ENCODE assay signal across 20 cellular contexts in genomic region chr14:52683985-52684520, GRCh38. TPM values are rescaled to one million over a fixed set of nuclear protein-coding genes. Genes with fewer than 3 reads are reported as not detected.
A peak's percentile ranks its signal among the peaks of the same experiment; 100 is the strongest.
DNase-seq lines count a peak whose midpoint lies in the region; ATAC-seq and TF ChIP-seq lines count a peak whose summit lies in the region.
"Had no signal": no experiment of that assay in that cellular context is flagged by ENCODE, and none has a peak within 500 bp of the region (broad histone marks: within the 10 kb centered on the region; RNA-seq: fewer than 3 reads in every experiment).

No MANE protein-coding gene starts in this region.

- peaks cover 89% of the 10 kb centered on the region for H4K20me1 ChIP-seq in Loucy (ENCODE audit: insufficient read depth, low read length, poor library complexity, severe bottlenecking)

- H3K9ac ChIP-seq in Loucy (ENCODE audit: low read depth, low read length, poor library complexity, severe bottlenecking) = no peak overlapping the region
- H3K9ac ChIP-seq: BLaER1 treated with 17β-estradiol and CSF1 and Interleukin-3, amounts not matched to agents 10 nM and 100 nM; SK-N-SH had no signal

- TF ChIP-seq CTCF in Loucy (conservative IDR thresholded peaks at IDR 0.05; ENCODE audit: low read length) = no peak
- TF ChIP-seq CTCF in progenitor cell of endocrine pancreas (IDR thresholded peaks at IDR 0.05; ENCODE audit: unreplicated experiment) = no peak

- no peak for ATAC-seq in activated T-cell treated with anti-CD3 and anti-CD28 coated beads, Interleukin-2, amount 50 U/mL, for 72 hours (replicated peaks in 1 of 2)
- ATAC-seq in effector memory CD8-positive, alpha-beta T cell (replicated peaks) = no peak
- ATAC-seq: heart right ventricle, left lung had no signal

- H3K79me2 ChIP-seq in Loucy (ENCODE audit: insufficient read depth, low read length) = peaks cover 98% of the 10 kb centered on the region

- H3K4me2 ChIP-seq in Loucy (ENCODE audit: low read depth, low read length, poor library complexity, severe bottlenecking) = peak overlapping the region; percentile 86
- H3K4me2 ChIP-seq: SK-N-SH had no signal

- H3K4me1 Mint-ChIP-seq in activated T-cell treated with anti-CD3 and anti-CD28 coated beads, Interleukin-2, amount 50 U/mL, for 72 hours (ENCODE audit: low read depth) = peaks cover 43% of the 10 kb centered on the region
- H3K4me1 Mint-ChIP-seq in effector memory CD8-positive, alpha-beta T cell (ENCODE audit: low read depth in 2 of 2) = peaks cover 38 to 41% of the 10 kb centered on the region in 2 donors
- peaks cover 21% of the 10 kb centered on the region for H3K4me1 Mint-ChIP-seq in progenitor cell of endocrine pancreas (ENCODE audit: low read depth)

- no peaks in the 10 kb centered on the region for H3F3A ChIP-seq in Loucy (ENCODE audit: low read depth)

- no peaks in the 10 kb centered on the region for H3K27me3 Mint-ChIP-seq in activated T-cell treated with anti-CD3 and anti-CD28 coated beads, Interleukin-2, amount 50 U/mL, for 72 hours (ENCODE audit: low read depth)
- H3K27me3 Mint-ChIP-seq in effector memory CD8-positive, alpha-beta T cell = no peaks in the 10 kb centered on the region
- no peaks in the 10 kb centered on the region for H3K27me3 Mint-ChIP-seq in progenitor cell of endocrine pancreas

- H3K9me2 ChIP-seq in Loucy (replicated peaks; ENCODE audit: low read depth, low read length) = no peaks in the 10 kb centered on the region
- H3K9me2 ChIP-seq: SK-N-SH had no signal

- no peaks in the 10 kb centered on the region for H3K9me3 Mint-ChIP-seq in activated T-cell treated with anti-CD3 and anti-CD28 coated beads, Interleukin-2, amount 50 U/mL, for 72 hours
- H3K9me3 Mint-ChIP-seq in effector memory CD8-positive, alpha-beta T cell = no peaks in the 10 kb centered on the region
- no peaks in the 10 kb centered on the region for H3K9me3 Mint-ChIP-seq in progenitor cell of endocrine pancreas (ENCODE audit: low read depth)

- H2AFZ ChIP-seq in Loucy (ENCODE audit: low read length) = no peak overlapping the region

- no peaks in the 10 kb centered on the region for H3K9me3 ChIP-seq in Loucy (ENCODE audit: insufficient read depth, low read depth, low read length)
- H3K9me3 ChIP-seq: BLaER1 treated with 17β-estradiol and CSF1 and Interleukin-3, amounts not matched to agents 10 nM and 100 nM; heart right ventricle; left lung; SK-N-SH; testis had no signal

- no peak overlapping the region for H3K4me3 Mint-ChIP-seq in activated T-cell treated with anti-CD3 and anti-CD28 coated beads, Interleukin-2, amount 50 U/mL, for 72 hours
- H3K4me3 Mint-ChIP-seq in effector memory CD8-positive, alpha-beta T cell = no peak overlapping the region
- no peak overlapping the region for H3K4me3 Mint-ChIP-seq in progenitor cell of endocrine pancreas (ENCODE audit: low read depth)

- peak overlapping the region; percentile 4 for H3K4me3 ChIP-seq in Loucy (ENCODE audit: low read length, poor library complexity, severe bottlenecking)
- H3K4me3 ChIP-seq: BLaER1 treated with 17β-estradiol and CSF1 and Interleukin-3, amounts not matched to agents 10 nM and 100 nM; heart right ventricle; left lung; testis had no signal

- peaks cover 49% of the 10 kb centered on the region for H3K4me1 ChIP-seq in Loucy (ENCODE audit: insufficient read depth, low read length, poor library complexity, severe bottlenecking)
- H3K4me1 ChIP-seq: testis had no signal

- H3K36me3 Mint-ChIP-seq in activated T-cell treated with anti-CD3 and anti-CD28 coated beads, Interleukin-2, amount 50 U/mL, for 72 hours (ENCODE audit: insufficient read depth in 2 of 2) = peaks cover 1 to 13% of the 10 kb centered on the region in 2 donors
- peaks cover 25% of the 10 kb centered on the region for H3K36me3 Mint-ChIP-seq in effector memory CD8-positive, alpha-beta T cell (ENCODE audit: insufficient read depth)
- peaks cover 3% of the 10 kb centered on the region for H3K36me3 Mint-ChIP-seq in progenitor cell of endocrine pancreas (ENCODE audit: insufficient read depth)

- no peak for DNase-seq in activated T-cell treated with anti-CD3 and anti-CD28 coated beads, Interleukin-2, amount 50 U/mL, for 72 hours
- no peak for DNase-seq in activated T-cell treated with anti-CD3 and anti-CD28 coated beads for 4 hours
- DNase-seq in effector memory CD8-positive, alpha-beta T cell = no peak
- no peak for DNase-seq in progenitor cell of endocrine pancreas (ENCODE audit: low spot score, unreplicated experiment)
- no peak for DNase-seq in SHP77 treated with DMSO at 0.1 percent for 48 hours (lab: John Stamatoyannopoulos, UW)
- no peak for DNase-seq in caudate nucleus (lab: John Stamatoyannopoulos, UW)
- no peak for DNase-seq in NCI-H2107 treated with DMSO at 0.1 percent for 48 hours (lab: John Stamatoyannopoulos, UW; ENCODE audit: unreplicated experiment)
- DNase-seq: activated CD4-positive, CD25-positive, alpha-beta regulatory T cell treated with anti-CD3 and anti-CD28 coated beads, Interleukin-2, amount 50 U/mL, for 72 hours; activated effector memory CD4-positive, alpha-beta T cell treated with Interleukin-2 at 50 U/mL for 16 hours; amniotic stem cell; heart right ventricle; left lung; NCI-H1092 treated with DMSO at 0.1 percent for 48 hours; NCI-H2081 treated with DMSO at 0.1 percent for 48 hours; NCI-H510A treated with DMSO at 0.1 percent for 48 hours; RPMI8226; SK-N-SH; testis had no signal

- peaks cover 30% of the 10 kb centered on the region for H3K36me3 ChIP-seq in Loucy (ENCODE audit: insufficient read depth, low read length)

- H3K27ac ChIP-seq in caudate nucleus (ENCODE audit: low read depth, low read length) = no peak overlapping the region
- H3K27ac ChIP-seq: BLaER1 treated with 17β-estradiol and CSF1 and Interleukin-3, amounts not matched to agents 10 nM and 100 nM; heart right ventricle; left lung; testis had no signal

- peak overlapping the region; percentile 58 for H3K27ac Mint-ChIP-seq in activated T-cell treated with anti-CD3 and anti-CD28 coated beads, Interleukin-2, amount 50 U/mL, for 72 hours
- H3K27ac Mint-ChIP-seq in effector memory CD8-positive, alpha-beta T cell = peak overlapping the region; percentile 60 to 84
- H3K27ac Mint-ChIP-seq in progenitor cell of endocrine pancreas = peak overlapping the region; percentile 21

- no peaks in the 10 kb centered on the region for H3K27me3 ChIP-seq in Loucy (ENCODE audit: insufficient read depth, low read length, poor library complexity, severe bottlenecking)
- H3K27me3 ChIP-seq: BLaER1 treated with 17β-estradiol and CSF1 and Interleukin-3, amounts not matched to agents 10 nM and 100 nM; heart right ventricle; left lung; testis had no signal

RNA-seq across cellular contexts. Expression of gene ERO1A, which starts 11.3 kb away (rescaled TPM):
- 100 to 1,000 TPM in 1 of 2 donors, 10 to 100 TPM in 1; 84.8 to 107 TPM for total RNA-seq in activated T-cell treated with anti-CD3 and anti-CD28 coated beads, Interleukin-2, amount 50 U/mL, for 72 hours
- total RNA-seq in progenitor cell of endocrine pancreas = 46.9 and 51.0 TPM in 2 replicates

RNA-seq across cellular contexts. Expression of gene PSMC6, which starts 22.9 kb away (rescaled TPM):
- 10 to 100 TPM; 90.0 to 91.1 TPM for total RNA-seq in activated T-cell treated with anti-CD3 and anti-CD28 coated beads, Interleukin-2, amount 50 U/mL, for 72 hours
- total RNA-seq in progenitor cell of endocrine pancreas = 113 and 119 TPM in 2 replicates

RNA-seq across cellular contexts. Expression of gene STYX, which starts 45.9 kb away (rescaled TPM):
- 10 to 100 TPM; 15.5 to 16.2 TPM for total RNA-seq in activated T-cell treated with anti-CD3 and anti-CD28 coated beads, Interleukin-2, amount 50 U/mL, for 72 hours
- 12.1 and 13.6 TPM in 2 replicates for total RNA-seq in progenitor cell of endocrine pancreas

Comparison
In these comparisons a context has a peak if more than half of its experiments do, and no peak if none do; other contexts are left out.
1. H3K27ac Mint-ChIP-seq: peak in every context shown above with its lines; median percentile 72 in effector memory CD8-positive, alpha-beta T cell; 58 in activated T-cell treated with anti-CD3 and anti-CD28 coated beads, Interleukin-2, amount 50 U/mL, for 72 hours; 21 in progenitor cell of endocrine pancreas.